ENCODE assay signal across 12 cellular contexts in genomic region chr1:15168479-15168878, GRCh38. TPM values are rescaled to one million over a fixed set of nuclear protein-coding genes. Genes with fewer than 3 reads are reported as not detected.
A peak's percentile ranks its signal among the peaks of the same experiment; 100 is the strongest.
DNase-seq lines count a peak whose midpoint lies in the region; ATAC-seq and TF ChIP-seq lines count a peak whose summit lies in the region.
"Had no signal": no experiment of that assay in that cellular context is flagged by ENCODE, and none has a peak within 500 bp of the region (broad histone marks: within the 10 kb centered on the region; RNA-seq: fewer than 3 reads in every experiment).

No MANE protein-coding gene starts in this region.

- no peaks in the 10 kb centered on the region for H3K27me3 Mint-ChIP-seq in dendritic cell treated with granulocyte-macrophage colony-stimulating factor and Interleukin-4, amounts not matched to agents 40 ng/mL and 50 ng/mL, for 4 days
- H3K27me3 Mint-ChIP-seq in naive thymus-derived CD4-positive, alpha-beta T cell, result peaks cover 6 to 35% (median 17%) of the 10 kb centered on the region in 5 donors

- H3K36me3 ChIP-seq in naive thymus-derived CD4-positive, alpha-beta T cell (ENCODE audit: control insufficient read depth in 2 of 3, insufficient read depth in 3 of 3, low read length in 3 of 3), result no peaks in the 10 kb centered on the region
- H3K36me3 ChIP-seq in ascending aorta, result no peaks in the 10 kb centered on the region
- H3K36me3 ChIP-seq: esophagus muscularis mucosa had no signal

- no peak overlapping the region for H3K4me3 ChIP-seq in naive thymus-derived CD4-positive, alpha-beta T cell (ENCODE audit: low read length)
- no peak overlapping the region for H3K4me3 ChIP-seq in ascending aorta
- H3K4me3 ChIP-seq: esophagus muscularis mucosa had no signal

- no peak overlapping the region for H3K4me3 Mint-ChIP-seq in dendritic cell treated with granulocyte-macrophage colony-stimulating factor and Interleukin-4, amounts not matched to agents 40 ng/mL and 50 ng/mL, for 4 days
- H3K4me3 Mint-ChIP-seq in naive thymus-derived CD4-positive, alpha-beta T cell, result no peak overlapping the region
- H3K4me3 Mint-ChIP-seq: activated T-cell treated with anti-CD3 and anti-CD28 coated beads, Interleukin-2, amount 50 U/mL, for 24 hours; naive B cell had no signal

- CTCF ChIA-PET in naive thymus-derived CD4-positive, alpha-beta T cell (lab: Charles Lee), result interaction anchor here (0.6 kb wide), 1 partner anchor 155 kb away, joined by 3 read pairs; no protein-coding TSS in a partner anchor

- DNase-seq in Caki2 (ENCODE audit: low read depth) (peak; percentile 87), NCI-H226 (peak; percentile 95), ascending aorta (ENCODE audit: low spot score in 2 of 2) (no peak), midbrain (lab: John Stamatoyannopoulos, UW) (no peak), NK-92 (lab: John Stamatoyannopoulos, UW; ENCODE audit: unreplicated experiment) (no peak)
- DNase-seq in naive thymus-derived CD4-positive, alpha-beta T cell, result no peak
- DNase-seq: activated T-cell treated with anti-CD3 and anti-CD28 coated beads, Interleukin-2, amount 50 U/mL, for 24 hours; naive B cell; NCI-H1436 had no signal

- TF ChIP-seq CTCF in ascending aorta (IDR thresholded peaks at IDR 0.05), result no peak

- no peaks in the 10 kb centered on the region for H3K4me1 ChIP-seq in naive thymus-derived CD4-positive, alpha-beta T cell (ENCODE audit: control insufficient read depth in 2 of 2, insufficient read depth in 2 of 2, low read length in 2 of 2)
- no peaks in the 10 kb centered on the region for H3K4me1 ChIP-seq in ascending aorta

- H3K9me3 ChIP-seq in naive thymus-derived CD4-positive, alpha-beta T cell (ENCODE audit: control insufficient read depth in 2 of 3, low read length in 3 of 3), result no peaks in the 10 kb centered on the region
- H3K9me3 ChIP-seq in ascending aorta, result no peaks in the 10 kb centered on the region
- H3K9me3 ChIP-seq: esophagus muscularis mucosa had no signal

- no peaks in the 10 kb centered on the region for H3K27me3 ChIP-seq in naive thymus-derived CD4-positive, alpha-beta T cell (ENCODE audit: control insufficient read depth in 2 of 2, insufficient read depth in 2 of 2, low read length in 2 of 2)
- no peaks in the 10 kb centered on the region for H3K27me3 ChIP-seq in ascending aorta
- H3K27me3 ChIP-seq: esophagus muscularis mucosa had no signal

- peaks cover 56% of the 10 kb centered on the region for H3K4me1 Mint-ChIP-seq in dendritic cell treated with granulocyte-macrophage colony-stimulating factor and Interleukin-4, amounts not matched to agents 40 ng/mL and 50 ng/mL, for 4 days (ENCODE audit: low read depth)
- peaks cover 0 to 7% (median 1%) of the 10 kb centered on the region in 7 donors for H3K4me1 Mint-ChIP-seq in naive thymus-derived CD4-positive, alpha-beta T cell

- peak overlapping the region; percentile 84 for H3K27ac Mint-ChIP-seq in dendritic cell treated with granulocyte-macrophage colony-stimulating factor and Interleukin-4, amounts not matched to agents 40 ng/mL and 50 ng/mL, for 4 days
- no peak overlapping the region for H3K27ac Mint-ChIP-seq in naive thymus-derived CD4-positive, alpha-beta T cell
- H3K27ac Mint-ChIP-seq: activated T-cell treated with anti-CD3 and anti-CD28 coated beads, Interleukin-2, amount 50 U/mL, for 24 hours; naive B cell had no signal

- POLR2A ChIA-PET in naive thymus-derived CD4-positive, alpha-beta T cell (lab: Charles Lee), result no interaction called here

- peaks cover 42% of the 10 kb centered on the region for H3K36me3 Mint-ChIP-seq in dendritic cell treated with granulocyte-macrophage colony-stimulating factor and Interleukin-4, amounts not matched to agents 40 ng/mL and 50 ng/mL, for 4 days (ENCODE audit: low read depth)
- H3K36me3 Mint-ChIP-seq in naive thymus-derived CD4-positive, alpha-beta T cell, result no peaks in the 10 kb centered on the region
- H3K36me3 Mint-ChIP-seq: naive B cell had no signal

- no peaks in the 10 kb centered on the region for H3K9me3 Mint-ChIP-seq in dendritic cell treated with granulocyte-macrophage colony-stimulating factor and Interleukin-4, amounts not matched to agents 40 ng/mL and 50 ng/mL, for 4 days
- peaks cover 0 to 4% (median 0%) of the 10 kb centered on the region in 11 donors for H3K9me3 Mint-ChIP-seq in naive thymus-derived CD4-positive, alpha-beta T cell
- H3K9me3 Mint-ChIP-seq: activated T-cell treated with anti-CD3 and anti-CD28 coated beads, Interleukin-2, amount 50 U/mL, for 24 hours; naive B cell had no signal

- intact Hi-C loops in dendritic cell treated with granulocyte-macrophage colony-stimulating factor and Interleukin-4, amounts not matched to agents 40 ng/mL and 50 ng/mL, for 4 days (cut with micrococcal nuclease), result loop anchor here (2.0 kb wide), 1 partner anchor 14 kb away; no protein-coding TSS in a partner anchor
- intact Hi-C loops in naive thymus-derived CD4-positive, alpha-beta T cell (cut with micrococcal nuclease), result no loop called here
- intact Hi-C loops in ascending aorta (cut with DNase I), result no loop called here

- peak; percentile 68 for ATAC-seq in naive thymus-derived CD4-positive, alpha-beta T cell
- no peak for ATAC-seq in GM19452 (IDR thresholded peaks at IDR 0.05; ENCODE audit: unreplicated experiment)

- in situ Hi-C loops in Caki2 (cut with HindIII; ENCODE audit: low pct_unique_long_range_greater_than_20kb, low sequenced_read_pairs), result no loop called here

- no peak overlapping the region for H3K27ac ChIP-seq in naive thymus-derived CD4-positive, alpha-beta T cell (ENCODE audit: low read depth, low read length)
- H3K27ac ChIP-seq in ascending aorta, result no peak overlapping the region
- H3K27ac ChIP-seq: esophagus muscularis mucosa had no signal

RNA-seq across cellular contexts. Expression of gene TMEM51, which starts 14.9 kb away (rescaled TPM):
- total RNA-seq in Caki2 (2014; rRNA removed; shearing (Covaris generic); ENCODE audit: low replicate concordance), result 16.6 and 21.1 TPM in 2 replicates
- under 1 TPM in 4 of 5 experiments, not detected in 1; 0.16 to 0.79 (median 0.56) TPM for total RNA-seq in naive thymus-derived CD4-positive, alpha-beta T cell
- not detected for polyA plus RNA-seq in naive thymus-derived CD4-positive, alpha-beta T cell
- total RNA-seq in ascending aorta, result not detected

Comparison
In these comparisons a context has a peak if more than half of its experiments do, and no peak if none do; other contexts are left out.
1. DNase-seq: peak in Caki2 (single experiment) and NCI-H226 (single experiment); none in naive thymus-derived CD4-positive, alpha-beta T cell (0 of 9), ascending aorta (0 of 2), midbrain (single experiment) and NK-92 (single experiment).